Comparison of ENCODE assay signal across 1 cellular context in the genomic region with DNA sequence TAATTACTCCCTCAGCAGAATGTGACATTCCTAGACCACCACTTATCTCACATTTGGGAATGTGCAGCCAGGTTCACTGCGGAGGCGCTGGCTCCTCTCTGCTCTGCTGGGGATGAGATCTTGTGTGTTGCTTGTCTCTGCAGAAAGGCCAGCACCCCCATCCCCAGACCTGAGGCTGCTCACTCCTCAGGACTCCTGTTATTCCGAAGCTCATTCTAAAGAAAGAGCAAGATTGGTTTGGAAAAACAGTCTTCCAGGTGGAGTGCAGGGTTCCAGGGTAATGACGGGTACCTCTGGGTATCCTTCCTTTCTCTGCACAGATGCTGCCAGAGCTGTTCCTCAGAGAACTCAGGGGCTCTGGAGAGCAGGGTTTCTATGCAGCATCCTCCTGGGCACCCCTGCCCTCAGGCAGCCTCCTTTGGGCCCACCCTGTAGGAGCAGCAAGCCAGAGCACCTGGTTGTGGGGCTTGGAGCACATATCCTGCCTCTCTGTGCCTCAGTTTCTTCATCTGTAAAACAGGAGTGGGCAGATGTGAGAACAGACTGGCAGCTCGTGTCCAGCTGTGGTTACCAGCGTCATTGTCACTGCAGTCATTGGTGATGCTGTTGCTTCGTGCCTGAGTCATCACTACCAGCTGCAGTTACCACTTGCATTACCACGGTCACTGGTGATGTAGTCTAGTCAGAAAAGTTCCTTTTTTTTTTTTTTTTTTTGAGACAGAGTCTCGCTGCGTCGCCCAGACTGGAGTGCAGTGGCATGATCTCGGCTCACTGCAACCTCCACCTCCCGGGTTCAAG.
TF ChIP-seq lines count a peak whose summit lies in the region.

No MANE protein-coding gene starts in this region.

TF ChIP-seq in K562, 482 proteins besides CTCF, POLR2A, EP300 and RAD21 (continued from another document and continues in another):
- TF ChIP-seq PML (IDR thresholded peaks at IDR 0.05; ENCODE audit: low read length) (no peak), ZNF253 (CRISPR knock-in tag; conservative IDR thresholded peaks at IDR 0.05) (no peak), ZNF134 (CRISPR knock-in tag; conservative IDR thresholded peaks at IDR 0.05) (no peak), ZFPM2 (CRISPR knock-in tag; IDR thresholded peaks at IDR 0.05) (no peak), BCL6 (CRISPR knock-in tag; IDR thresholded peaks at IDR 0.05) (no peak), ZNF384 (IDR thresholded peaks at IDR 0.05; ENCODE audit: low read depth, low read length) (peak; percentile 75), KDM2B (CRISPR knock-in tag; IDR thresholded peaks at IDR 0.05) (0 out of 2 replicates have a peak, but pooled peaks have one; percentile 53), TEAD4 (IDR thresholded peaks at IDR 0.05; ENCODE audit: low read length) (no peak), TEAD4 (CRISPR knock-in tag; IDR thresholded peaks at IDR 0.05; ENCODE audit: borderline replicate concordance) (no peak), NEUROD1 (IDR thresholded peaks at IDR 0.05; ENCODE audit: borderline replicate concordance, low read depth, low read length, partially characterized antibody) (peak; percentile 19), KDM1A (IDR thresholded peaks at IDR 0.05) (no peak), MCM5 (IDR thresholded peaks at IDR 0.05; ENCODE audit: low read depth) (no peak), DACH1 (IDR thresholded peaks at IDR 0.05; ENCODE audit: partially characterized antibody) (no peak), NFYB (IDR thresholded peaks at IDR 0.05; ENCODE audit: extremely low read depth, insufficient read length) (no peak), CSDE1 (IDR thresholded peaks at IDR 0.05) (no peak), ARHGAP35 (IDR thresholded peaks at IDR 0.05; ENCODE audit: partially characterized antibody) (no peak), CEBPZ (IDR thresholded peaks at IDR 0.05; ENCODE audit: borderline replicate concordance, low read depth, low read length) (no peak), ZNF274 (IDR thresholded peaks at IDR 0.05; ENCODE audit: borderline replicate concordance, low read depth, low read length) (no peak), NELFE (IDR thresholded peaks at IDR 0.05; ENCODE audit: insufficient read depth, insufficient read length) (no peak), SNIP1 (IDR thresholded peaks at IDR 0.05; ENCODE audit: low read depth) (no peak), JUND (IDR thresholded peaks at IDR 0.05; ENCODE audit: borderline replicate concordance, low read depth, low read length) (0 out of 2 replicates have a peak, but pooled peaks have one; percentile 19), JUND (tag; IDR thresholded peaks at IDR 0.05; ENCODE audit: borderline replicate concordance, low read depth, low read length) (no peak), ASH1L (IDR thresholded peaks at IDR 0.05; ENCODE audit: borderline replicate concordance, low read depth, partially characterized antibody) (no peak), MEIS2 (IDR thresholded peaks at IDR 0.05; ENCODE audit: partially characterized antibody) (no peak), SAFB (IDR thresholded peaks at IDR 0.05; ENCODE audit: borderline replicate concordance, low read depth, low read length) (no peak), GTF2A2 (tag; IDR thresholded peaks at IDR 0.05) (peak; percentile 9; the same call in 1 of the 2 replicates), BRD4 (IDR thresholded peaks at IDR 0.05) (no peak)
- TF ChIP-seq, protein P1, sequence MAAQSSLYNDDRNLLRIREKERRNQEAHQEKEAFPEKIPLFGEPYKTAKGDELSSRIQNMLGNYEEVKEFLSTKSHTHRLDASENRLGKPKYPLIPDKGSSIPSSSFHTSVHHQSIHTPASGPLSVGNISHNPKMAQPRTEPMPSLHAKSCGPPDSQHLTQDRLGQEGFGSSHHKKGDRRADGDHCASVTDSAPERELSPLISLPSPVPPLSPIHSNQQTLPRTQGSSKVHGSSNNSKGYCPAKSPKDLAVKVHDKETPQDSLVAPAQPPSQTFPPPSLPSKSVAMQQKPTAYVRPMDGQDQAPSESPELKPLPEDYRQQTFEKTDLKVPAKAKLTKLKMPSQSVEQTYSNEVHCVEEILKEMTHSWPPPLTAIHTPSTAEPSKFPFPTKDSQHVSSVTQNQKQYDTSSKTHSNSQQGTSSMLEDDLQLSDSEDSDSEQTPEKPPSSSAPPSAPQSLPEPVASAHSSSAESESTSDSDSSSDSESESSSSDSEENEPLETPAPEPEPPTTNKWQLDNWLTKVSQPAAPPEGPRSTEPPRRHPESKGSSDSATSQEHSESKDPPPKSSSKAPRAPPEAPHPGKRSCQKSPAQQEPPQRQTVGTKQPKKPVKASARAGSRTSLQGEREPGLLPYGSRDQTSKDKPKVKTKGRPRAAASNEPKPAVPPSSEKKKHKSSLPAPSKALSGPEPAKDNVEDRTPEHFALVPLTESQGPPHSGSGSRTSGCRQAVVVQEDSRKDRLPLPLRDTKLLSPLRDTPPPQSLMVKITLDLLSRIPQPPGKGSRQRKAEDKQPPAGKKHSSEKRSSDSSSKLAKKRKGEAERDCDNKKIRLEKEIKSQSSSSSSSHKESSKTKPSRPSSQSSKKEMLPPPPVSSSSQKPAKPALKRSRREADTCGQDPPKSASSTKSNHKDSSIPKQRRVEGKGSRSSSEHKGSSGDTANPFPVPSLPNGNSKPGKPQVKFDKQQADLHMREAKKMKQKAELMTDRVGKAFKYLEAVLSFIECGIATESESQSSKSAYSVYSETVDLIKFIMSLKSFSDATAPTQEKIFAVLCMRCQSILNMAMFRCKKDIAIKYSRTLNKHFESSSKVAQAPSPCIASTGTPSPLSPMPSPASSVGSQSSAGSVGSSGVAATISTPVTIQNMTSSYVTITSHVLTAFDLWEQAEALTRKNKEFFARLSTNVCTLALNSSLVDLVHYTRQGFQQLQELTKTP (IDR thresholded peaks at IDR 0.05; ENCODE audit: low read depth in 1 of 2, partially characterized antibody in 2 of 2) = no peak
- TF ChIP-seq, protein P2, sequence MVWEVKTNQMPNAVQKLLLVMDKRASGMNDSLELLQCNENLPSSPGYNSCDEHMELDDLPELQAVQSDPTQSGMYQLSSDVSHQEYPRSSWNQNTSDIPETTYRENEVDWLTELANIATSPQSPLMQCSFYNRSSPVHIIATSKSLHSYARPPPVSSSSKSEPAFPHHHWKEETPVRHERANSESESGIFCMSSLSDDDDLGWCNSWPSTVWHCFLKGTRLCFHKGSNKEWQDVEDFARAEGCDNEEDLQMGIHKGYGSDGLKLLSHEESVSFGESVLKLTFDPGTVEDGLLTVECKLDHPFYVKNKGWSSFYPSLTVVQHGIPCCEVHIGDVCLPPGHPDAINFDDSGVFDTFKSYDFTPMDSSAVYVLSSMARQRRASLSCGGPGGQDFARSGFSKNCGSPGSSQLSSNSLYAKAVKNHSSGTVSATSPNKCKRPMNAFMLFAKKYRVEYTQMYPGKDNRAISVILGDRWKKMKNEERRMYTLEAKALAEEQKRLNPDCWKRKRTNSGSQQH (CRISPR knock-in tag; IDR thresholded peaks at IDR 0.05) = no peak
- TF ChIP-seq, protein P3, sequence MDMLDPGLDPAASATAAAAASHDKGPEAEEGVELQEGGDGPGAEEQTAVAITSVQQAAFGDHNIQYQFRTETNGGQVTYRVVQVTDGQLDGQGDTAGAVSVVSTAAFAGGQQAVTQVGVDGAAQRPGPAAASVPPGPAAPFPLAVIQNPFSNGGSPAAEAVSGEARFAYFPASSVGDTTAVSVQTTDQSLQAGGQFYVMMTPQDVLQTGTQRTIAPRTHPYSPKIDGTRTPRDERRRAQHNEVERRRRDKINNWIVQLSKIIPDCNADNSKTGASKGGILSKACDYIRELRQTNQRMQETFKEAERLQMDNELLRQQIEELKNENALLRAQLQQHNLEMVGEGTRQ (CRISPR knock-in tag; IDR thresholded peaks at IDR 0.05) = no peak
- TF ChIP-seq, protein P4, sequence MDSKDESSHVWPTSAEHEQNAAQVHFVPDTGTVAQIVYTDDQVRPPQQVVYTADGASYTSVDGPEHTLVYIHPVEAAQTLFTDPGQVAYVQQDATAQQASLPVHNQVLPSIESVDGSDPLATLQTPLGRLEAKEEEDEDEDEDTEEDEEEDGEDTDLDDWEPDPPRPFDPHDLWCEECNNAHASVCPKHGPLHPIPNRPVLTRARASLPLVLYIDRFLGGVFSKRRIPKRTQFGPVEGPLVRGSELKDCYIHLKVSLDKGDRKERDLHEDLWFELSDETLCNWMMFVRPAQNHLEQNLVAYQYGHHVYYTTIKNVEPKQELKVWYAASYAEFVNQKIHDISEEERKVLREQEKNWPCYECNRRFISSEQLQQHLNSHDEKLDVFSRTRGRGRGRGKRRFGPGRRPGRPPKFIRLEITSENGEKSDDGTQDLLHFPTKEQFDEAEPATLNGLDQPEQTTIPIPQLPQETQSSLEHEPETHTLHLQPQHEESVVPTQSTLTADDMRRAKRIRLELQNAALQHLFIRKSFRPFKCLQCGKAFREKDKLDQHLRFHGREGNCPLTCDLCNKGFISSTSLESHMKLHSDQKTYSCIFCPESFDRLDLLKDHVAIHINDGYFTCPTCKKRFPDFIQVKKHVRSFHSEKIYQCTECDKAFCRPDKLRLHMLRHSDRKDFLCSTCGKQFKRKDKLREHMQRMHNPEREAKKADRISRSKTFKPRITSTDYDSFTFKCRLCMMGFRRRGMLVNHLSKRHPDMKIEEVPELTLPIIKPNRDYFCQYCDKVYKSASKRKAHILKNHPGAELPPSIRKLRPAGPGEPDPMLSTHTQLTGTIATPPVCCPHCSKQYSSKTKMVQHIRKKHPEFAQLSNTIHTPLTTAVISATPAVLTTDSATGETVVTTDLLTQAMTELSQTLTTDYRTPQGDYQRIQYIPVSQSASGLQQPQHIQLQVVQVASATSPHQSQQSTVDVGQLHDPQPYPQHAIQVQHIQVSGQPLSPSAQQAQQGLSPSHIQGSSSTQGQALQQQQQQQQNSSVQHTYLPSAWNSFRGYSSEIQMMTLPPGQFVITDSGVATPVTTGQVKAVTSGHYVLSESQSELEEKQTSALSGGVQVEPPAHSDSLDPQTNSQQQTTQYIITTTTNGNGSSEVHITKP (IDR thresholded peaks at IDR 0.05; ENCODE audit: partially characterized antibody) = no peak
